Comparison of ENCODE assay signal across 1 cellular context in the genomic region with DNA sequence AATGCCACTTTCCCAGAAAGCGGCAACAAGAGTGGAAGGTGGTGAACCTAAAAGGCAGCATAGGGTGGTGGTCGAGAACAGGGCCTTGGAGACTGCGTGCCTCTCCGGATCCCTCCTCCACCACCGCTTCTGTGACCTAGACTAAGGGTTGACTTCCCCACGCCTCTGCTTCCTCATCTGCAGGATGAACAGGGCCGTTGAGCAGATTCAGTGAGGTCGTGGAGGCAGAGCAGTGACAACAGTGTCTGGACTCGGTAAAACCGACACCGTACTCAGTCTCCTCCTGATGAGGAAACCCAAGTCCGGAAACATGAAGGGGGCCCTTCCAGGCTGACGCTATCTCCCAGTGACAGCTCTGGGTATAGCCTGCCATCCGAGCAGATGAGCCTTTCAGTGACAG.
TF ChIP-seq lines count a peak whose summit lies in the region.

No MANE protein-coding gene starts in this region.

TF ChIP-seq in K562, 482 proteins besides CTCF, POLR2A, EP300 and RAD21 (continued from another document):
- TF ChIP-seq MAZ (CRISPR knock-in tag; conservative IDR thresholded peaks at IDR 0.05 in 1 of 2, IDR thresholded peaks at IDR 0.05 in 1 of 2) (peak in 1 of 2 experiments; percentile 41; a peak in 1 of 4 replicates), E2F3 (CRISPR knock-in tag; IDR thresholded peaks at IDR 0.05) (0 out of 2 replicates have a peak, but pooled peaks have one; percentile 52), GABPB2 (CRISPR knock-in tag; conservative IDR thresholded peaks at IDR 0.05) (no peak), PHB (CRISPR knock-in tag; IDR thresholded peaks at IDR 0.05) (no peak), FOXK1 (CRISPR knock-in tag; IDR thresholded peaks at IDR 0.05; ENCODE audit: borderline replicate concordance) (no peak), PRMT5 (CRISPR knock-in tag; IDR thresholded peaks at IDR 0.05) (no peak), ZNF41 (CRISPR knock-in tag; conservative IDR thresholded peaks at IDR 0.05) (no peak), ZEB2 (IDR thresholded peaks at IDR 0.05) (no peak), JUN (IDR thresholded peaks at IDR 0.05; ENCODE audit: borderline replicate concordance, low read depth, low read length) (no peak), JUN (CRISPR knock-in tag; IDR thresholded peaks at IDR 0.05; ENCODE audit: borderline replicate concordance) (no peak), ZNF143 (CRISPR knock-in tag; IDR thresholded peaks at IDR 0.05) (no peak), IFI16 (CRISPR knock-in tag; IDR thresholded peaks at IDR 0.05) (no peak)
- TF ChIP-seq, protein P1, sequence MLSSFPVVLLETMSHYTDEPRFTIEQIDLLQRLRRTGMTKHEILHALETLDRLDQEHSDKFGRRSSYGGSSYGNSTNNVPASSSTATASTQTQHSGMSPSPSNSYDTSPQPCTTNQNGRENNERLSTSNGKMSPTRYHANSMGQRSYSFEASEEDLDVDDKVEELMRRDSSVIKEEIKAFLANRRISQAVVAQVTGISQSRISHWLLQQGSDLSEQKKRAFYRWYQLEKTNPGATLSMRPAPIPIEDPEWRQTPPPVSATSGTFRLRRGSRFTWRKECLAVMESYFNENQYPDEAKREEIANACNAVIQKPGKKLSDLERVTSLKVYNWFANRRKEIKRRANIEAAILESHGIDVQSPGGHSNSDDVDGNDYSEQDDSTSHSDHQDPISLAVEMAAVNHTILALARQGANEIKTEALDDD (IDR thresholded peaks at IDR 0.05): no peak
- TF ChIP-seq, protein P2, sequence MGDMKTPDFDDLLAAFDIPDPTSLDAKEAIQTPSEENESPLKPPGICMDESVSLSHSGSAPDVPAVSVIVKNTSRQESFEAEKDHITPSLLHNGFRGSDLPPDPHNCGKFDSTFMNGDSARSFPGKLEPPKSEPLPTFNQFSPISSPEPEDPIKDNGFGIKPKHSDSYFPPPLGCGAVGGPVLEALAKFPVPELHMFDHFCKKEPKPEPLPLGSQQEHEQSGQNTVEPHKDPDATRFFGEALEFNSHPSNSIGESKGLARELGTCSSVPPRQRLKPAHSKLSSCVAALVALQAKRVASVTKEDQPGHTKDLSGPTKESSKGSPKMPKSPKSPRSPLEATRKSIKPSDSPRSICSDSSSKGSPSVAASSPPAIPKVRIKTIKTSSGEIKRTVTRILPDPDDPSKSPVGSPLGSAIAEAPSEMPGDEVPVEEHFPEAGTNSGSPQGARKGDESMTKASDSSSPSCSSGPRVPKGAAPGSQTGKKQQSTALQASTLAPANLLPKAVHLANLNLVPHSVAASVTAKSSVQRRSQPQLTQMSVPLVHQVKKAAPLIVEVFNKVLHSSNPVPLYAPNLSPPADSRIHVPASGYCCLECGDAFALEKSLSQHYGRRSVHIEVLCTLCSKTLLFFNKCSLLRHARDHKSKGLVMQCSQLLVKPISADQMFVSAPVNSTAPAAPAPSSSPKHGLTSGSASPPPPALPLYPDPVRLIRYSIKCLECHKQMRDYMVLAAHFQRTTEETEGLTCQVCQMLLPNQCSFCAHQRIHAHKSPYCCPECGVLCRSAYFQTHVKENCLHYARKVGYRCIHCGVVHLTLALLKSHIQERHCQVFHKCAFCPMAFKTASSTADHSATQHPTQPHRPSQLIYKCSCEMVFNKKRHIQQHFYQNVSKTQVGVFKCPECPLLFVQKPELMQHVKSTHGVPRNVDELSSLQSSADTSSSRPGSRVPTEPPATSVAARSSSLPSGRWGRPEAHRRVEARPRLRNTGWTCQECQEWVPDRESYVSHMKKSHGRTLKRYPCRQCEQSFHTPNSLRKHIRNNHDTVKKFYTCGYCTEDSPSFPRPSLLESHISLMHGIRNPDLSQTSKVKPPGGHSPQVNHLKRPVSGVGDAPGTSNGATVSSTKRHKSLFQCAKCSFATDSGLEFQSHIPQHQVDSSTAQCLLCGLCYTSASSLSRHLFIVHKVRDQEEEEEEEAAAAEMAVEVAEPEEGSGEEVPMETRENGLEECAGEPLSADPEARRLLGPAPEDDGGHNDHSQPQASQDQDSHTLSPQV (IDR thresholded peaks at IDR 0.05): 0 out of 2 replicates have a peak, but pooled peaks have one; percentile 37
- TF ChIP-seq, protein P3, sequence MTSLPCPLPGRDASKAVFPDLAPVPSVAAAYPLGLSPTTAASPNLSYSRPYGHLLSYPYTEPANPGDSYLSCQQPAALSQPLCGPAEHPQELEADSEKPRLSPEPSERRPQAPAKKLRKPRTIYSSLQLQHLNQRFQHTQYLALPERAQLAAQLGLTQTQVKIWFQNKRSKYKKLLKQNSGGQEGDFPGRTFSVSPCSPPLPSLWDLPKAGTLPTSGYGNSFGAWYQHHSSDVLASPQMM (CRISPR knock-in tag; IDR thresholded peaks at IDR 0.05): no peak
